ENCODE assay signal across 23 cellular contexts in the genomic region with DNA sequence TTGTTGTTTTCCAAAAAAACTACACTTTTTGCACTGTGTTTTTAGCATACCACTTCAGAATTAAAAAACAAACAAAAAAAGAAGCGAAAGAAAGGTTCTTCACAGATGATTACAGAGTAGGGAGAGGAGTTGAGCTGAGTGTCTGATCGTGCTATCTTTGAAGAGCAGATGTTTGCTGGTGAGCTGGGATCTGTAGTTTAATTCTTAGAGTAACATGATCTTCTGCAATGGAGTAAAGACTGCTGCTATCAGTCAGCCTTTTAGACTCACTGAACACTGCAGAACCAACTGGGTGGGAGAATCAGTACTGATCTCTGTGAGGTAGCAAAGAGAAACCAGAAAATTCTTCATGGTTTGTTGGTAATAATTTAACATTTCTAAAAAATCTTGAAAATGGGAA.
"Had no signal": no experiment of that assay in that cellular context is flagged by ENCODE, and none has a peak within 500 bp of the region (broad histone marks: within the 10 kb centered on the region; RNA-seq: fewer than 3 reads in every experiment).

No MANE protein-coding gene starts in this region.

- H3K27ac ChIP-seq: adrenal gland, body of pancreas, breast epithelium, SJCRH30 had no signal

- H3K4me1 ChIP-seq: adrenal gland, body of pancreas, breast epithelium, SJCRH30 had no signal

- H3K4me2 ChIP-seq: SK-N-SH had no signal

- H3K9ac ChIP-seq: SK-N-SH had no signal

- H3K4me3 ChIP-seq: adrenal gland, body of pancreas, breast epithelium, SJCRH30 had no signal

- H3K9me2 ChIP-seq: SK-N-SH had no signal

- DNase-seq: activated CD4-positive, alpha-beta T cell treated with anti-CD3 and anti-CD28 coated beads, Interleukin-2, amount 10 ng/mL, durations not matched to agents 24 days and 14 days; activated CD4-positive, alpha-beta T cell treated with anti-CD3 and anti-CD28 coated beads, Interleukin-2, amount 50 U/mL, for 4 hours; activated CD8-positive, alpha-beta T cell treated with anti-CD3 and anti-CD28 coated beads for 36 hours; activated effector memory CD4-positive, alpha-beta T cell treated with anti-CD3 and anti-CD28 coated beads, Interleukin-2, amount 50 U/mL, for 16 hours; activated naive CD4-positive, alpha-beta T cell; activated T-cell treated with anti-CD3 and anti-CD28 coated beads, Interleukin-2, amount 50 U/mL, for 1 hour; activated T-cell treated with anti-CD3 and anti-CD28 coated beads, Interleukin-2, amount 50 U/mL, for 72 hours; adrenal gland; body of pancreas; NCI-H1092 treated with DMSO at 0.1 percent for 48 hours; NCI-H1436; NCI-H1694; NCI-H1930; NCI-H2081 treated with DMSO at 0.1 percent for 48 hours; NCI-H226; NCI-H446 treated with DMSO at 0.1 percent for 48 hours; NCI-H524; NCI-H69; NK-92 treated with Interleukin-12 subunit alpha and Interleukin-12 subunit beta, amount 100 ng/mL, for 24 hours; SHP77; SK-N-SH had no signal

- H3K27me3 ChIP-seq: adrenal gland, body of pancreas, breast epithelium, SJCRH30 had no signal

- H3K9me3 ChIP-seq: adrenal gland, body of pancreas, breast epithelium, SJCRH30, SK-N-SH had no signal

- H3K36me3 ChIP-seq: adrenal gland, breast epithelium, SJCRH30 had no signal
